In the genomic region with DNA sequence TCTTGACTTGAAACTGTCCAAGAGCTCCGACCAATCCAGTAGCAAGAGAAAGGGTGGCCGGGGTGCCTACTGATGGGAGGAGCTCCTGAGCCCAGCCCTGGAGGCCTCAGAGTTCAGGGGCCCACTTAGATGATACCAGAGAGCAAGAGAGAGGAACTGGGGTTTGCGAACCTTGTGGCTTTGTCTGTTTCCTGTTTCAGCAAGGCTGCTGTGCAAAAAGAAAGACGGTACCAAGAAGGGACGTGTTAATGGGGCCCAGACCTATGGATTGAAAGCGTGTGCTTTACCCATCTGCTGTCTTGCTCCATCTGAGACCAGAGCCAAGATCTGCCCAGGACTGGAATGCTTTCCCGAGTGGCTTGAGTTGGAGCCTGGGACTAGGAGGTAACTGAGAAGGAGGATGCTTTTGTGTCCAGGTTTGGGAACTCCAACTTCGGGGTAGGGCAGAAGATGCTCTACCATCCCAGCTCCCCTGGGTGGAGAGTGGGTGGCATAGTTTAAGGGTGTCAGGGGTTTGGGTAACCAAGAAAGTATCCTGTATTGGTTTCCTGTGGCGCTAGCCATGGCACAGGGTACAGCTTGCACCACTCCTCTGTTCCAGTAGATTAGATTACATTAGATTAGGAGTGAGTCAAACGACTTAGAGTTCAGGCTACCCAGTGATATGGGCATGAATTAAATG, we compare ENCODE assay signal across 9 cellular contexts. TPM values are rescaled to one million over a fixed set of nuclear protein-coding genes. Genes with fewer than 3 reads are reported as not detected.
DNase-seq lines count a peak whose midpoint lies in the region; ATAC-seq and TF ChIP-seq lines count a peak whose summit lies in the region.
"Had no signal": no experiment of that assay in that cellular context is flagged by ENCODE, and none has a peak within 500 bp of the region (broad histone marks: within the 10 kb centered on the region; RNA-seq: fewer than 3 reads in every experiment).

A gene with protein sequence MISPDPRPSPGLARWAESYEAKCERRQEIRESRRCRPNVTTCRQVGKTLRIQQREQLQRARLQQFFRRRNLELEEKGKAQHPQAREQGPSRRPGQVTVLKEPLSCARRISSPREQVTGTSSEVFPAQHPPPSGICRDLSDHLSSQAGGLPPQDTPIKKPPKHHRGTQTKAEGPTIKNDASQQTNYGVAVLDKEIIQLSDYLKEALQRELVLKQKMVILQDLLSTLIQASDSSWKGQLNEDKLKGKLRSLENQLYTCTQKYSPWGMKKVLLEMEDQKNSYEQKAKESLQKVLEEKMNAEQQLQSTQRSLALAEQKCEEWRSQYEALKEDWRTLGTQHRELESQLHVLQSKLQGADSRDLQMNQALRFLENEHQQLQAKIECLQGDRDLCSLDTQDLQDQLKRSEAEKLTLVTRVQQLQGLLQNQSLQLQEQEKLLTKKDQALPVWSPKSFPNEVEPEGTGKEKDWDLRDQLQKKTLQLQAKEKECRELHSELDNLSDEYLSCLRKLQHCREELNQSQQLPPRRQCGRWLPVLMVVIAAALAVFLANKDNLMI (plus strand): TSS at position 128 of the 682 bp plus-strand sequence. CDS start 3,987 bp downstream, outside the sequence.

- H3K27me3 ChIP-seq in mammary epithelial cell (ENCODE audit: insufficient read depth, low read length) (no peaks in the 10 kb centered on the region), breast epithelium (no peaks in the 10 kb centered on the region)

- H3K79me2 ChIP-seq in mammary epithelial cell (ENCODE audit: insufficient read depth, low read length), result no peaks in the 10 kb centered on the region

- H3K36me3 ChIP-seq in mammary epithelial cell (ENCODE audit: insufficient read depth, low read length) (no peaks in the 10 kb centered on the region), breast epithelium (no peaks in the 10 kb centered on the region)

- dilution Hi-C loops in mammary epithelial cell (cut with HindIII; ENCODE audit: low sequenced_read_pairs), result no loop called here

- no TSS peak for BruUV-seq in mammary epithelial cell (replicated peaks; lab: Mats Ljungman, UMichigan)

- no peaks in the 10 kb centered on the region for H4K20me1 ChIP-seq in mammary epithelial cell (ENCODE audit: insufficient read depth, low read length)

- in situ Hi-C loops in mammary epithelial cell (cut with MboI; ENCODE audit: low sequenced_read_pairs in 2 of 2), result no loop called here

- TF ChIP-seq POLR2A in breast epithelium (IDR thresholded peaks at IDR 0.05), result no peak
- no peak for TF ChIP-seq POLR2A in erythroblast (IDR thresholded peaks at IDR 0.05; ENCODE audit: low read length)

- H2AFZ ChIP-seq in mammary epithelial cell (ENCODE audit: low read depth, low read length), result no peak within 1 kb of the TSS

- WGBS in mammary epithelial cell (ENCODE audit: low coverage, missing lambda C conversion rate), result 80% methylated on average over 10 of the region's 10 CpGs

- ATAC-seq in HG03457 (IDR thresholded peaks at IDR 0.05; ENCODE audit: unreplicated experiment), result peak; percentile 66
- ATAC-seq: A549 had no signal

- TF ChIP-seq CTCF in mammary epithelial cell (conservative IDR thresholded peaks at IDR 0.05 in 1 of 2, IDR thresholded peaks at IDR 0.05 in 1 of 2; ENCODE audit: extremely low read depth in 1 of 2, insufficient read depth in 1 of 2, low read depth in 1 of 2, low read length in 2 of 2), result no peak
- no peak for TF ChIP-seq CTCF in breast epithelium (IDR thresholded peaks at IDR 0.05)

- H3K4me3 ChIP-seq in mammary epithelial cell (replicated peaks in 1 of 3; ENCODE audit: insufficient read depth in 1 of 3, low read depth in 2 of 3, low read length in 3 of 3), result no peak within 1 kb of the TSS
- H3K4me3 ChIP-seq in breast epithelium, result peak within 1 kb of the TSS in 1 of 3 donors; percentile 0
- H3K4me3 ChIP-seq: A549 had no signal

- H3K4me1 ChIP-seq in mammary epithelial cell (ENCODE audit: insufficient read depth, low read length) (no peaks in the 10 kb centered on the region), breast epithelium (no peaks in the 10 kb centered on the region)
- H3K4me1 ChIP-seq: A549 had no signal

- peak; percentile 8 for DNase-seq in mammary epithelial cell
- no peak for DNase-seq in breast epithelium (ENCODE audit: low spot score in 2 of 2)
- DNase-seq in activated CD4-positive, alpha-beta T cell treated with anti-CD3 and anti-CD28 coated beads for 24 hours (ENCODE audit: low read depth in 2 of 2), result peak; percentile 58 to 74
- DNase-seq in erythroblast (lab: John Stamatoyannopoulos, UW), result peak; percentile 41 to 50
- DNase-seq in stimulated activated CD8-positive, alpha-beta memory T cell treated with anti-CD3 and anti-CD28 coated beads, Interleukin-15, amount 100 ng/mL, for 48 hours (ENCODE audit: low read depth in 2 of 2), result peak; percentile 73 to 78
- DNase-seq in DMS79 treated with DMSO at 0.1 percent for 48 hours (lab: John Stamatoyannopoulos, UW), result no peak
- DNase-seq in NCI-H1092 (lab: John Stamatoyannopoulos, UW), result no peak

- CTCF ChIA-PET in mammary epithelial cell (lab: Charles Lee; ENCODE audit: low non-redundant PET), result no interaction called here

- H3K27ac ChIP-seq in mammary epithelial cell (ENCODE audit: insufficient read depth, low read depth, low read length) (no peak within 1 kb of the TSS), breast epithelium (peak within 1 kb of the TSS in 1 of 2 donors; percentile 32)
- H3K27ac ChIP-seq: A549 had no signal

- H3K9me3 ChIP-seq in mammary epithelial cell (replicated peaks; ENCODE audit: insufficient read depth, low read length), result no peaks in the 10 kb centered on the region
- no peaks in the 10 kb centered on the region for H3K9me3 ChIP-seq in breast epithelium
- H3K9me3 ChIP-seq: A549 had no signal

- intact Hi-C loops in mammary epithelial cell (cut with micrococcal nuclease), result no loop called here
- intact Hi-C loops in breast epithelium (cut with DNase I; ENCODE audit: low total_unique reads), result no loop called here

- no peak within 1 kb of the TSS for H3K4me2 ChIP-seq in mammary epithelial cell (ENCODE audit: insufficient read depth, low read depth, low read length)
- H3K4me2 ChIP-seq: A549 had no signal

- H3K9ac ChIP-seq in mammary epithelial cell (ENCODE audit: insufficient read depth, low read length), result no peak within 1 kb of the TSS

RNA-seq across cellular contexts. Expression of the gene that starts here (rescaled TPM):
- total RNA-seq in mammary epithelial cell (under 1 TPM in 1 of 2 donors, not detected in 1; 0.28 TPM), breast epithelium (1 to 10 TPM; 3.6 to 4.6 (median 4.4) TPM)
- polyA plus RNA-seq in mammary epithelial cell, result not detected
- polyA minus RNA-seq in mammary epithelial cell, result not detected
- polyA plus RNA-seq: A549 had no signal

Comparison
In these comparisons a context has a peak if more than half of its experiments do, and no peak if none do; other contexts are left out.
1. Peak in DNase-seq in mammary epithelial cell; RNA of the gene not detected or under 1 TPM.
2. DNase-seq: peak in activated CD4-positive, alpha-beta T cell treated with anti-CD3 and anti-CD28 coated beads for 24 hours (2 of 2), erythroblast (2 of 2) and stimulated activated CD8-positive, alpha-beta memory T cell treated with anti-CD3 and anti-CD28 coated beads, Interleukin-15, amount 100 ng/mL, for 48 hours (2 of 2); none in breast epithelium (0 of 2), DMS79 treated with DMSO at 0.1 percent for 48 hours (single experiment) and NCI-H1092 (single experiment).